9 cellular contexts compared by ENCODE assay signal in genomic region chr1:44924835-44925464, GRCh38.
A peak's percentile ranks its signal among the peaks of the same experiment; 100 is the strongest.
DNase-seq lines count a peak whose midpoint lies in the region; TF ChIP-seq lines count a peak whose summit lies in the region.
"Had no signal": no experiment of that assay in that cellular context is flagged by ENCODE, and none has a peak within 500 bp of the region (broad histone marks: within the 10 kb centered on the region; RNA-seq: fewer than 3 reads in every experiment).

No MANE protein-coding gene starts in this region.

- H3K9me3 ChIP-seq in neural progenitor cell (ENCODE audit: low read depth): no peaks in the 10 kb centered on the region
- no peaks in the 10 kb centered on the region for H3K9me3 ChIP-seq in prostate gland
- no peaks in the 10 kb centered on the region for H3K9me3 ChIP-seq in ovary

- no peaks in the 10 kb centered on the region for H4K20me1 ChIP-seq in neural progenitor cell (ENCODE audit: low read depth)

- DNase-seq in GM04503 (ENCODE audit: low read depth) (peak; percentile 37), LNCaP clone FGC (ENCODE audit: low read depth) (no peak), neural progenitor cell (ENCODE audit: low spot score) (peak; percentile 5), NOMO-1 treated with dmso at 0.1 percent for 144 hours (lab: John Stamatoyannopoulos, UW; ENCODE audit: unreplicated experiment) (no peak), prostate gland (ENCODE audit: low spot score) (no peak), NCI-H128 (lab: John Stamatoyannopoulos, UW; ENCODE audit: unreplicated experiment) (no peak), ovary (no peak)

- intact Hi-C loops in prostate gland (cut with DNase I) (no loop called here), ovary (cut with DNase I) (no loop called here)

- no peak for TF ChIP-seq POLR2A in prostate gland (IDR thresholded peaks at IDR 0.05)
- TF ChIP-seq POLR2A in ovary (IDR thresholded peaks at IDR 0.05): no peak

- H3K36me3 Mint-ChIP-seq in brain (peaks cover 45% of the 10 kb centered on the region), neural progenitor cell (peaks cover 10% of the 10 kb centered on the region)

- H3K4me2 ChIP-seq in neural progenitor cell: no peak overlapping the region

- no peaks in the 10 kb centered on the region for H3K4me1 ChIP-seq in neural progenitor cell
- H3K4me1 ChIP-seq in prostate gland (replicated peaks): no peaks in the 10 kb centered on the region
- H3K4me1 ChIP-seq in ovary (ENCODE audit: insufficient read depth): no peaks in the 10 kb centered on the region

- H3K27ac Mint-ChIP-seq in brain (peak overlapping the region in 3 of 5 experiments; percentile 75 to 90 (median 84)), neural progenitor cell (no peak overlapping the region)

- H3K36me3 ChIP-seq in neural progenitor cell (no peaks in the 10 kb centered on the region), prostate gland (no peaks in the 10 kb centered on the region), ovary (no peaks in the 10 kb centered on the region)

- H3K4me3 ChIP-seq in LNCaP clone FGC (ENCODE audit: low read depth, low read length) (no peak overlapping the region), neural progenitor cell (no peak overlapping the region), prostate gland (no peak overlapping the region), ovary (no peak overlapping the region)

- no peak overlapping the region for H3K9ac ChIP-seq in neural progenitor cell

- H3K4me3 Mint-ChIP-seq in brain (peak overlapping the region in 1 of 5 experiments; percentile 27), neural progenitor cell (no peak overlapping the region)
- H3K4me3 Mint-ChIP-seq: central memory CD8-positive, alpha-beta T cell had no signal

- H3K27me3 ChIP-seq in neural progenitor cell: no peaks in the 10 kb centered on the region
- no peaks in the 10 kb centered on the region for H3K27me3 ChIP-seq in prostate gland (replicated peaks; ENCODE audit: insufficient read depth)
- no peaks in the 10 kb centered on the region for H3K27me3 ChIP-seq in ovary

- H3K27ac ChIP-seq in neural progenitor cell (no peak overlapping the region), prostate gland (no peak overlapping the region), ovary (no peak overlapping the region)

- TF ChIP-seq EP300 in ovary (IDR thresholded peaks at IDR 0.05): no peak

- H3K27me3 Mint-ChIP-seq in brain: no peaks in the 10 kb centered on the region
- H3K27me3 Mint-ChIP-seq in neural progenitor cell (ENCODE audit: insufficient read depth, low read depth): no peaks in the 10 kb centered on the region
- H3K27me3 Mint-ChIP-seq: central memory CD8-positive, alpha-beta T cell had no signal

- H3K4me1 Mint-ChIP-seq in brain (peaks cover 14% of the 10 kb centered on the region), neural progenitor cell (no peaks in the 10 kb centered on the region)
- H3K4me1 Mint-ChIP-seq: central memory CD8-positive, alpha-beta T cell had no signal

- H3K9me3 Mint-ChIP-seq in brain (peaks cover 0 to 4% (median 0%) of the 10 kb centered on the region in 5 experiments), neural progenitor cell (no peaks in the 10 kb centered on the region)
- H3K9me3 Mint-ChIP-seq: central memory CD8-positive, alpha-beta T cell had no signal

- WGBS in prostate gland: 75% methylated on average over 6 of the region's 6 CpGs
- WGBS in ovary, 3 donors: 62 to 74% (median 65%) methylated on average over 6 of the region's 6 CpGs

- H3K79me2 ChIP-seq in neural progenitor cell (ENCODE audit: low read depth): no peaks in the 10 kb centered on the region

- no peak overlapping the region for H2AFZ ChIP-seq in neural progenitor cell (replicated peaks)

- peak; percentile 48 for TF ChIP-seq CTCF in LNCaP clone FGC (IDR thresholded peaks at IDR 0.05; ENCODE audit: control insufficient read depth, extremely low read depth, insufficient read depth)
- TF ChIP-seq CTCF in brain (conservative IDR thresholded peaks at IDR 0.05): peak in 1 of 2 experiments; percentile 28
- peak; percentile 44 for TF ChIP-seq CTCF in neural progenitor cell (IDR thresholded peaks at IDR 0.05)
- TF ChIP-seq CTCF in prostate gland (IDR thresholded peaks at IDR 0.05): peak in 1 of 4 experiments; percentile 33
- TF ChIP-seq CTCF in ovary (IDR thresholded peaks at IDR 0.05): no peak

- H3F3A ChIP-seq in neural progenitor cell (ENCODE audit: low read depth): no peaks in the 10 kb centered on the region

Comparison
In these comparisons a context has a peak if more than half of its experiments do, and no peak if none do; other contexts are left out.
1. DNase-seq: peak in GM04503 (single experiment) and neural progenitor cell (single experiment); none in LNCaP clone FGC (single experiment), NOMO-1 treated with dmso at 0.1 percent for 144 hours (single experiment), prostate gland (single experiment), NCI-H128 (single experiment) and ovary (0 of 5).
2. CTCF ChIP-seq: peak in LNCaP clone FGC (single experiment) and neural progenitor cell (single experiment); none in ovary (0 of 3).